ENCODE assay signal across 8 cellular contexts in the genomic region with DNA sequence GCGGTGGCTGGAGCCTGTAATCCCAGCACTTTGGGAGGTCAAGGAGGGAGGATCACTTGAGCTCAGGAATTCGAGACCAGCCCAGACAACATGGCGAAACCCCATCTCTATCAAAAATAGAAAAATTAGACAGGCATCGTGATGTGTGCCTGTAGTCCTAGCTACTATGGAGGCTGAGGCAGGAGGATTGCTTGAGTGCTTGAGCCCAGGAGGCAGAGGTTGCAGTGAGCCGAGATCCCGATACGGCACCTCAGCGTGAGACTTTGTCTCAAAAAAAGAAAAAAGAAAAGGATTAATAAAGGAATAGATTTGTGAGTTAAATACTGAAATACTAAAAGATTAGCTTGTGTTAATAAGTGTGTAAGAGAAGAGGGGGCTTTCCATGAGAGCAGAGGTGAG. TPM values are rescaled to one million over a fixed set of nuclear protein-coding genes. Genes with fewer than 3 reads are reported as not detected.
A peak's percentile ranks its signal among the peaks of the same experiment; 100 is the strongest.
DNase-seq lines count a peak whose midpoint lies in the region; ATAC-seq and TF ChIP-seq lines count a peak whose summit lies in the region.

No MANE protein-coding gene starts in this region.

- H3K9me3 ChIP-seq in SJCRH30 (replicated peaks) (no peaks in the 10 kb centered on the region), esophagus muscularis mucosa (no peaks in the 10 kb centered on the region), prostate gland (no peaks in the 10 kb centered on the region)

- WGBS in esophagus muscularis mucosa = 78% methylated on average over 8 of the region's 8 CpGs
- WGBS in prostate gland = 72% methylated on average over 8 of the region's 8 CpGs

- no peak for TF ChIP-seq EP300 in esophagus muscularis mucosa (IDR thresholded peaks at IDR 0.05)

- H3K4me1 ChIP-seq in SJCRH30 (no peaks in the 10 kb centered on the region), esophagus muscularis mucosa (peaks cover 0 to 14% (median 11%) of the 10 kb centered on the region in 4 donors), prostate gland (replicated peaks) (no peaks in the 10 kb centered on the region)

- H3K27me3 ChIP-seq in SJCRH30 (no peaks in the 10 kb centered on the region), esophagus muscularis mucosa (peaks cover 0 to 17% (median 0%) of the 10 kb centered on the region in 4 donors), prostate gland (replicated peaks; ENCODE audit: insufficient read depth) (no peaks in the 10 kb centered on the region)

- DNase-seq in SJCRH30 (peak in 1 of 2 experiments; percentile 9), esophagus muscularis mucosa (ENCODE audit: extremely low spot score) (no peak), prostate gland (ENCODE audit: low spot score) (no peak), NCI-H1092 treated with DMSO at 0.1 percent for 48 hours (lab: John Stamatoyannopoulos, UW) (no peak), GM19238 (ENCODE audit: insufficient read length, low spot score) (no peak), ecto neural progenitor cell (ENCODE audit: low spot score) (no peak)

- H3K27ac ChIP-seq in SJCRH30 (no peak overlapping the region), esophagus muscularis mucosa (replicated peaks in 1 of 4) (no peak overlapping the region), prostate gland (peak overlapping the region; percentile 57 to 82)

- peak overlapping the region; percentile 45 for H3K4me3 ChIP-seq in SJCRH30
- H3K4me3 ChIP-seq in esophagus muscularis mucosa = peak overlapping the region; percentile 32 to 45 (median 44)
- H3K4me3 ChIP-seq in prostate gland = peak overlapping the region; percentile 16 to 34

- TF ChIP-seq CTCF in esophagus muscularis mucosa (IDR thresholded peaks at IDR 0.05) = no peak
- no peak for TF ChIP-seq CTCF in prostate gland (IDR thresholded peaks at IDR 0.05)

- H3K36me3 ChIP-seq in SJCRH30 = no peaks in the 10 kb centered on the region
- no peaks in the 10 kb centered on the region for H3K36me3 ChIP-seq in esophagus muscularis mucosa
- H3K36me3 ChIP-seq in prostate gland = no peaks in the 10 kb centered on the region

- no peak for TF ChIP-seq POLR2A in esophagus muscularis mucosa (IDR thresholded peaks at IDR 0.05; ENCODE audit: low read depth)
- TF ChIP-seq POLR2A in prostate gland (IDR thresholded peaks at IDR 0.05) = no peak

- peak; percentile 2 for ATAC-seq in GM21528 (IDR thresholded peaks at IDR 0.05; ENCODE audit: low FRiP score, unreplicated experiment)
- ATAC-seq in HG03442 (IDR thresholded peaks at IDR 0.05; ENCODE audit: unreplicated experiment) = no peak

- intact Hi-C loops in esophagus muscularis mucosa (cut with DNase I) (no loop called here), prostate gland (cut with DNase I) (no loop called here)

RNA-seq across cellular contexts. Expression of a gene that starts 29.4 kb away (rescaled TPM):
- total RNA-seq in SJCRH30 (2014; rRNA removed; shearing (Covaris generic)) = not detected in 2 replicates
- total RNA-seq in esophagus muscularis mucosa = not detected
- 1 to 10 TPM in 1 of 2 donors, under 1 TPM in 1; 0.09 to 6.8 TPM for total RNA-seq in prostate gland

RNA-seq across cellular contexts. Expression of a gene that starts 40.0 kb away (rescaled TPM):
- 1,205 and 1,219 TPM in 2 replicates for total RNA-seq in SJCRH30 (2014; rRNA removed; shearing (Covaris generic))
- total RNA-seq in esophagus muscularis mucosa = 100 to 1,000 TPM; 260 to 396 (median 292) TPM
- 100 to 1,000 TPM; 411 to 423 TPM for total RNA-seq in prostate gland

Comparison
In these comparisons a context has a peak if more than half of its experiments do, and no peak if none do; other contexts are left out.
1. H3K27ac ChIP-seq: peak in prostate gland (2 of 2); none in SJCRH30 (single experiment) and esophagus muscularis mucosa (0 of 4).
2. Peak in every context shown above with its lines, with median percentiles within 50 percentile points of each other: H3K4me3 ChIP-seq.